In genomic region chr22:39297490-39298193, GRCh38 we compare ENCODE assay signal across 10 cellular contexts. TPM values are rescaled to one million over a fixed set of nuclear protein-coding genes. Genes with fewer than 3 reads are reported as not detected.
DNase-seq lines count a peak whose midpoint lies in the region; ATAC-seq and TF ChIP-seq lines count a peak whose summit lies in the region.
"Had no signal": no experiment of that assay in that cellular context is flagged by ENCODE, and none has a peak within 500 bp of the region (broad histone marks: within the 10 kb centered on the region; RNA-seq: fewer than 3 reads in every experiment).

No MANE protein-coding gene starts in this region.

- TF ChIP-seq CTCF in testis (IDR thresholded peaks at IDR 0.05), result no peak

- POLR2A ChIA-PET in activated CD4-positive, alpha-beta memory T cell treated with anti-CD3 and anti-CD28 coated beads, Interleukin-2, amount 10 ng/mL, durations not matched to agents 7 days and 5 days (lab: Charles Lee), result interaction anchor here (1.8 kb wide), 1 partner anchor 21 kb away, joined by 7 read pairs; the partner anchor contains the start of gene RPL3

- no peak overlapping the region for H3K27ac Mint-ChIP-seq in activated CD4-positive, alpha-beta memory T cell treated with anti-CD3 and anti-CD28 coated beads, Interleukin-2, amount 10 ng/mL, durations not matched to agents 7 days and 5 days
- H3K27ac Mint-ChIP-seq: activated T-helper 2 cell treated with anti-CD3 and anti-CD28 coated beads, Interferon-gamma antibody, Interleukin-2, Interleukin-4, amounts not matched to agents 10 μg/mL and 5 μg/mL and 100 μg/mL, durations not matched to agents 14 hours and 24 hours and 36 hours had no signal

- no peaks in the 10 kb centered on the region for H3K9me3 Mint-ChIP-seq in activated CD4-positive, alpha-beta memory T cell treated with anti-CD3 and anti-CD28 coated beads, Interleukin-2, amount 10 ng/mL, durations not matched to agents 7 days and 5 days
- H3K9me3 Mint-ChIP-seq: activated T-helper 2 cell treated with anti-CD3 and anti-CD28 coated beads, Interferon-gamma antibody, Interleukin-2, Interleukin-4, amounts not matched to agents 10 μg/mL and 5 μg/mL and 100 μg/mL, durations not matched to agents 14 hours and 24 hours and 36 hours had no signal

- no peak overlapping the region for H3K9ac ChIP-seq in SK-N-MC (ENCODE audit: insufficient read length)

- H3K27me3 ChIP-seq in testis, result no peaks in the 10 kb centered on the region

- H3K4me3 ChIP-seq in SK-N-MC, result no peak overlapping the region
- H3K4me3 ChIP-seq in testis, result no peak overlapping the region

- H3K9me3 ChIP-seq in SK-N-MC (ENCODE audit: low read depth, low read length), result no peaks in the 10 kb centered on the region
- no peaks in the 10 kb centered on the region for H3K9me3 ChIP-seq in testis

- H3K36me3 Mint-ChIP-seq in activated CD4-positive, alpha-beta memory T cell treated with anti-CD3 and anti-CD28 coated beads, Interleukin-2, amount 10 ng/mL, durations not matched to agents 7 days and 5 days (ENCODE audit: low read depth), result no peaks in the 10 kb centered on the region

- no peak for TF ChIP-seq POLR2A in testis (IDR thresholded peaks at IDR 0.05)

- no peak for ATAC-seq in GM18873 (IDR thresholded peaks at IDR 0.05; ENCODE audit: low FRiP score, unreplicated experiment)
- no peak for ATAC-seq in sciatic nerve

- no peak overlapping the region for H3K4me3 Mint-ChIP-seq in activated CD4-positive, alpha-beta memory T cell treated with anti-CD3 and anti-CD28 coated beads, Interleukin-2, amount 10 ng/mL, durations not matched to agents 7 days and 5 days

- H3K27me3 Mint-ChIP-seq in activated CD4-positive, alpha-beta memory T cell treated with anti-CD3 and anti-CD28 coated beads, Interleukin-2, amount 10 ng/mL, durations not matched to agents 7 days and 5 days, result peaks cover 26% of the 10 kb centered on the region

- no peaks in the 10 kb centered on the region for H3K36me3 ChIP-seq in SK-N-MC (ENCODE audit: insufficient read depth, low read length)
- H3K36me3 ChIP-seq in testis (ENCODE audit: low read depth, missing control alignments), result no peaks in the 10 kb centered on the region

- H3K4me1 Mint-ChIP-seq in activated CD4-positive, alpha-beta memory T cell treated with anti-CD3 and anti-CD28 coated beads, Interleukin-2, amount 10 ng/mL, durations not matched to agents 7 days and 5 days, result peaks cover 4% of the 10 kb centered on the region

- intact Hi-C loops in testis (cut with DNase I; ENCODE audit: low total_unique reads) (no loop called here), sciatic nerve (cut with DNase I) (no loop called here)

- H3K4me1 ChIP-seq in testis, result peaks cover 35% of the 10 kb centered on the region

- DNase-seq in DMS 273 (lab: John Stamatoyannopoulos, UW; ENCODE audit: unreplicated experiment) (peak; percentile 58), DMS 273 treated with DMSO at 0.1 percent for 48 hours (lab: John Stamatoyannopoulos, UW) (no peak), SK-N-MC (ENCODE audit: low read depth, low spot score) (no peak), kidney tubule cell (ENCODE audit: low spot score) (peak; percentile 77), testis (no peak), sciatic nerve (ENCODE audit: low spot score) (no peak)
- no peak for DNase-seq in activated CD4-positive, alpha-beta memory T cell treated with anti-CD3 and anti-CD28 coated beads, Interleukin-2, amount 10 ng/mL, durations not matched to agents 7 days and 5 days
- DNase-seq: 8988T had no signal

- WGBS in testis, 2 donors, result 40 to 57% methylated on average over 12 to 17 of the region's 17 CpGs

- H3K27ac ChIP-seq in SK-N-MC (peak overlapping the region; percentile 69), testis (peak overlapping the region; percentile 5 to 69)

- CTCF ChIA-PET in activated CD4-positive, alpha-beta memory T cell treated with anti-CD3 and anti-CD28 coated beads, Interleukin-2, amount 10 ng/mL, durations not matched to agents 7 days and 5 days (lab: Charles Lee), result interaction anchor here (1.1 kb wide), 2 partner anchors 9 to 12 kb away, joined by 3 to 4 read pairs; no protein-coding TSS in a partner anchor

RNA-seq across cellular contexts. Expression of gene RPL3, which starts 21.8 kb away (rescaled TPM):
- 1,000 to 10,000 TPM; 1,087 to 2,075 TPM for total RNA-seq in testis
- polyA plus RNA-seq in testis (ENCODE audit: insufficient read depth, low read depth, low replicate concordance), result 2,042 TPM
- total RNA-seq in activated CD4-positive, alpha-beta memory T cell treated with anti-CD3 and anti-CD28 coated beads, Interleukin-2, amount 10 ng/mL, durations not matched to agents 7 days and 5 days, result 1,000 to 10,000 TPM; 1,526 to 1,529 TPM
- 1,341 TPM for total RNA-seq in sciatic nerve

RNA-seq across cellular contexts. Expression of gene SYNGR1, which starts 52.1 kb away (rescaled TPM):
- total RNA-seq in testis, result 10 to 100 TPM; 20.4 to 32.5 TPM
- polyA plus RNA-seq in testis (ENCODE audit: insufficient read depth, low read depth, low replicate concordance), result 46.8 TPM
- total RNA-seq in activated CD4-positive, alpha-beta memory T cell treated with anti-CD3 and anti-CD28 coated beads, Interleukin-2, amount 10 ng/mL, durations not matched to agents 7 days and 5 days, result under 1 TPM in 1 of 2 experiments, not detected in 1; 0.15 TPM
- 52.9 TPM for total RNA-seq in sciatic nerve
- total RNA-seq: activated T-helper 2 cell treated with anti-CD3 and anti-CD28 coated beads, Interferon-gamma antibody, Interleukin-2, Interleukin-4, amounts not matched to agents 10 μg/mL and 5 μg/mL and 100 μg/mL, durations not matched to agents 14 hours and 24 hours and 36 hours had no signal

RNA-seq across cellular contexts. Expression of gene PDGFB, which starts 52.9 kb away (rescaled TPM):
- 10 to 100 TPM in 1 of 2 donors, 1 to 10 TPM in 1; 9.8 to 13.3 TPM for total RNA-seq in testis
- polyA plus RNA-seq in testis (ENCODE audit: insufficient read depth, low read depth, low replicate concordance), result 7.7 TPM
- total RNA-seq in activated CD4-positive, alpha-beta memory T cell treated with anti-CD3 and anti-CD28 coated beads, Interleukin-2, amount 10 ng/mL, durations not matched to agents 7 days and 5 days, result 1 to 10 TPM; 6.4 to 6.5 TPM
- 24.2 TPM for total RNA-seq in sciatic nerve

Comparison
In these comparisons a context has a peak if more than half of its experiments do, and no peak if none do; other contexts are left out.
1. DNase-seq: peak in DMS 273 (single experiment) and kidney tubule cell (single experiment); none in DMS 273 treated with DMSO at 0.1 percent for 48 hours (single experiment), SK-N-MC (single experiment), testis (single experiment), activated CD4-positive, alpha-beta memory T cell treated with anti-CD3 and anti-CD28 coated beads, Interleukin-2, amount 10 ng/mL, durations not matched to agents 7 days and 5 days (single experiment) and sciatic nerve (single experiment).
2. RNA of gene SYNGR1, which starts 52.1 kb away (total RNA-seq): 52.9 TPM in sciatic nerve (single experiment) and 20.4 to 32.5 TPM in testis; 0.15 TPM in activated CD4-positive, alpha-beta memory T cell treated with anti-CD3 and anti-CD28 coated beads, Interleukin-2, amount 10 ng/mL, durations not matched to agents 7 days and 5 days; every median in the first group is over 10 times any median in the second.